Comparison of ENCODE assay signal across 13 cellular contexts in genomic region chr2:230722207-230722606, GRCh38. TPM values are rescaled to one million over a fixed set of nuclear protein-coding genes. Genes with fewer than 3 reads are reported as not detected.
DNase-seq lines count a peak whose midpoint lies in the region; ATAC-seq and TF ChIP-seq lines count a peak whose summit lies in the region.
"Had no signal": no experiment of that assay in that cellular context is flagged by ENCODE, and none has a peak within 500 bp of the region (broad histone marks: within the 10 kb centered on the region; RNA-seq: fewer than 3 reads in every experiment).

No MANE protein-coding gene starts in this region.

- H3F3A ChIP-seq in OCI-LY1 (ENCODE audit: insufficient read depth, low read length) (no peaks in the 10 kb centered on the region), smooth muscle cell (ENCODE audit: low read depth) (no peaks in the 10 kb centered on the region), SK-N-SH (replicated peaks; ENCODE audit: insufficient read depth) (peaks cover 3% of the 10 kb centered on the region)

- H4K20me1 ChIP-seq in OCI-LY1 (ENCODE audit: insufficient read depth, low read length) (no peaks in the 10 kb centered on the region), smooth muscle cell (ENCODE audit: low read depth) (peaks cover 94% of the 10 kb centered on the region), SK-N-SH (ENCODE audit: insufficient read depth) (peaks cover 60% of the 10 kb centered on the region)

- H3K4me1 Mint-ChIP-seq in activated T-cell treated with anti-CD3 and anti-CD28 coated beads, Interleukin-2, amount 50 U/mL, for 4 hours (ENCODE audit: low read depth): peaks cover 80% of the 10 kb centered on the region
- peaks cover 67% of the 10 kb centered on the region for H3K4me1 Mint-ChIP-seq in central memory CD8-positive, alpha-beta T cell

- H3K9me2 ChIP-seq in OCI-LY1 (ENCODE audit: low read depth, low read length) (no peaks in the 10 kb centered on the region), SK-N-SH (no peaks in the 10 kb centered on the region)

- H3K9me3 Mint-ChIP-seq in activated T-cell treated with anti-CD3 and anti-CD28 coated beads, Interleukin-2, amount 50 U/mL, for 4 hours: no peaks in the 10 kb centered on the region
- no peaks in the 10 kb centered on the region for H3K9me3 Mint-ChIP-seq in central memory CD8-positive, alpha-beta T cell

- POLR2A ChIA-PET in SK-N-SH (lab: Yijun Ruan, JAX): interaction anchor here (0.6 kb wide), 1 partner anchor 562 kb away, joined by 5 read pairs; no protein-coding TSS in a partner anchor

- H3K9me3 ChIP-seq in OCI-LY1 (ENCODE audit: low read length) (no peaks in the 10 kb centered on the region), smooth muscle cell (replicated peaks; ENCODE audit: low read depth) (no peaks in the 10 kb centered on the region), SK-N-SH (no peaks in the 10 kb centered on the region)
- H3K9me3 ChIP-seq: HAP-1, ovary had no signal

- H3K27ac ChIP-seq in OCI-LY1 (ENCODE audit: low read depth, low read length, poor library complexity, severe bottlenecking) (peak overlapping the region; percentile 23), smooth muscle cell (ENCODE audit: low read depth) (peak overlapping the region; percentile 53), SK-N-SH (ENCODE audit: low read depth in 2 of 2, low read length in 1 of 2) (no peak overlapping the region)
- H3K27ac ChIP-seq: ovary had no signal

- no peak overlapping the region for H3K9ac ChIP-seq in OCI-LY1 (ENCODE audit: low read length)
- no peak overlapping the region for H3K9ac ChIP-seq in smooth muscle cell (ENCODE audit: low read depth)
- no peak overlapping the region for H3K9ac ChIP-seq in SK-N-SH

- TF ChIP-seq RAD21 in SK-N-SH (IDR thresholded peaks at IDR 0.05; ENCODE audit: low read length): no peak

- 0 out of 2 replicates have a peak overlapping the region, but pooled peaks have one; percentile 5 for H3K4me2 ChIP-seq in OCI-LY1 (ENCODE audit: low read length)
- no peak overlapping the region for H3K4me2 ChIP-seq in smooth muscle cell
- no peak overlapping the region for H3K4me2 ChIP-seq in SK-N-SH

- H3K4me1 ChIP-seq in OCI-LY1 (ENCODE audit: insufficient read depth, low read length, severe bottlenecking): peaks cover 55% of the 10 kb centered on the region
- no peaks in the 10 kb centered on the region for H3K4me1 ChIP-seq in smooth muscle cell (ENCODE audit: low read depth)
- H3K4me1 ChIP-seq in SK-N-SH (ENCODE audit: control insufficient read depth in 1 of 2, insufficient read depth in 2 of 2, low read depth in 1 of 2, low read length in 1 of 2): no peaks in the 10 kb centered on the region

- H2AFZ ChIP-seq in OCI-LY1 (ENCODE audit: low read length) (no peak overlapping the region), smooth muscle cell (ENCODE audit: low read depth) (no peak overlapping the region), SK-N-SH (ENCODE audit: low read depth) (no peak overlapping the region)

- 95% methylated on average over 2 of the region's 2 CpGs for WGBS in smooth muscle cell (ENCODE audit: low lambda C conversion rate)
- 90% methylated on average over 2 of the region's 2 CpGs for WGBS in SK-N-SH (ENCODE audit: low lambda C conversion rate)

- H3K4me3 Mint-ChIP-seq in activated T-cell treated with anti-CD3 and anti-CD28 coated beads, Interleukin-2, amount 50 U/mL, for 4 hours: peak overlapping the region; percentile 45
- no peak overlapping the region for H3K4me3 Mint-ChIP-seq in central memory CD8-positive, alpha-beta T cell

- no peak for TF ChIP-seq EP300 in SK-N-SH (IDR thresholded peaks at IDR 0.05; ENCODE audit: borderline replicate concordance in 1 of 2, low read depth in 1 of 2, low read length in 1 of 2)

- TF ChIP-seq CTCF in OCI-LY1 (IDR thresholded peaks at IDR 0.05; ENCODE audit: low read length) (no peak), smooth muscle cell (IDR thresholded peaks at IDR 0.05; ENCODE audit: borderline replicate concordance, insufficient read depth, poor library complexity, severe bottlenecking) (no peak), SK-N-SH (IDR thresholded peaks at IDR 0.05) (no peak)

- no peaks in the 10 kb centered on the region for H3K27me3 Mint-ChIP-seq in activated T-cell treated with anti-CD3 and anti-CD28 coated beads, Interleukin-2, amount 50 U/mL, for 4 hours (ENCODE audit: low read depth)
- no peaks in the 10 kb centered on the region for H3K27me3 Mint-ChIP-seq in central memory CD8-positive, alpha-beta T cell

- DNase-seq in activated T-cell treated with anti-CD3 and anti-CD28 coated beads, Interleukin-2, amount 50 U/mL, for 4 hours: no peak
- no peak for DNase-seq in activated T-cell treated with anti-CD3 and anti-CD28 coated beads, Interleukin-2, amount 50 U/mL, for 1 hour
- no peak for DNase-seq in central memory CD8-positive, alpha-beta T cell (ENCODE audit: low spot score in 2 of 2)
- DNase-seq in smooth muscle cell (lab: John Stamatoyannopoulos, UW; ENCODE audit: unreplicated experiment) (no peak), COR-L47 (lab: John Stamatoyannopoulos, UW) (no peak), SK-N-SH (no peak)
- DNase-seq: activated CD4-positive, CD25-positive, alpha-beta regulatory T cell; NCI-H1436; NCI-H345; ovary had no signal

- H3K36me3 Mint-ChIP-seq in activated T-cell treated with anti-CD3 and anti-CD28 coated beads, Interleukin-2, amount 50 U/mL, for 4 hours (ENCODE audit: insufficient read depth): peaks cover 24% of the 10 kb centered on the region
- peaks cover 20% of the 10 kb centered on the region for H3K36me3 Mint-ChIP-seq in central memory CD8-positive, alpha-beta T cell (ENCODE audit: insufficient read depth)

- H3K27me3 ChIP-seq in OCI-LY1 (ENCODE audit: insufficient read depth, low read length) (no peaks in the 10 kb centered on the region), smooth muscle cell (ENCODE audit: low read depth) (no peaks in the 10 kb centered on the region), SK-N-SH (ENCODE audit: insufficient read depth) (no peaks in the 10 kb centered on the region)
- H3K27me3 ChIP-seq: ovary had no signal

- peak overlapping the region; percentile 19 for H3K27ac Mint-ChIP-seq in central memory CD8-positive, alpha-beta T cell (ENCODE audit: low read depth)

- no peak for ATAC-seq in activated T-cell treated with anti-CD3 and anti-CD28 coated beads, Interleukin-2, amount 50 U/mL, for 4 hours
- no peak for ATAC-seq in central memory CD8-positive, alpha-beta T cell (replicated peaks; ENCODE audit: extremely low read depth, poor library complexity, severe bottlenecking)
- no peak for ATAC-seq in GM18861 (IDR thresholded peaks at IDR 0.05; ENCODE audit: unreplicated experiment)

- CTCF ChIA-PET in SK-N-SH (lab: Yijun Ruan, JAX): no interaction called here

- peaks cover 80% of the 10 kb centered on the region for H3K79me2 ChIP-seq in OCI-LY1 (ENCODE audit: insufficient read depth, low read length)
- H3K79me2 ChIP-seq in smooth muscle cell (ENCODE audit: low read depth): peaks cover 88% of the 10 kb centered on the region
- peaks cover 92% of the 10 kb centered on the region for H3K79me2 ChIP-seq in SK-N-SH (ENCODE audit: insufficient read depth)

- no peak overlapping the region for H3K4me3 ChIP-seq in OCI-LY1 (ENCODE audit: low read depth, low read length, poor library complexity, severe bottlenecking)
- H3K4me3 ChIP-seq in smooth muscle cell: no peak overlapping the region
- no peak overlapping the region for H3K4me3 ChIP-seq in SK-N-SH (ENCODE audit: low read depth in 2 of 2, low read length in 1 of 2)
- H3K4me3 ChIP-seq: HAP-1, ovary had no signal

- H3K36me3 ChIP-seq in OCI-LY1 (ENCODE audit: insufficient read depth, low read length) (peaks cover 41% of the 10 kb centered on the region), smooth muscle cell (ENCODE audit: low read depth) (no peaks in the 10 kb centered on the region), SK-N-SH (replicated peaks in 1 of 2; ENCODE audit: control insufficient read depth in 1 of 2, insufficient read depth in 2 of 2, low read length in 1 of 2) (peaks cover 3 to 31% of the 10 kb centered on the region in 2 experiments)
- H3K36me3 ChIP-seq: ovary had no signal

TF ChIP-seq in SK-N-SH, 30 proteins besides CTCF, POLR2A, EP300 and RAD21 (continues in another document):
- TF ChIP-seq TEAD4 (IDR thresholded peaks at IDR 0.05; ENCODE audit: borderline replicate concordance, insufficient read depth) (no peak), GABPA (IDR thresholded peaks at IDR 0.05; ENCODE audit: low read depth) (no peak), MXI1 (IDR thresholded peaks at IDR 0.05; ENCODE audit: low read depth, low read length) (no peak), GATA2 (CRISPR knock-in tag; IDR thresholded peaks at IDR 0.05) (no peak), MAX (IDR thresholded peaks at IDR 0.05; ENCODE audit: low read depth) (no peak), USF2 (IDR thresholded peaks at IDR 0.05; ENCODE audit: borderline replicate concordance, low read depth, low read length) (no peak), USF1 (IDR thresholded peaks at IDR 0.05; ENCODE audit: borderline replicate concordance, low read depth) (no peak)

RNA-seq across cellular contexts. Expression of gene CAB39, which starts 9.6 kb away (rescaled TPM):
- 100 to 1,000 TPM; 125 to 133 (median 128) TPM for total RNA-seq in activated T-cell treated with anti-CD3 and anti-CD28 coated beads, Interleukin-2, amount 50 U/mL, for 4 hours
- 62.4 and 62.7 TPM in 2 replicates for total RNA-seq in smooth muscle cell
- polyA plus RNA-seq in smooth muscle cell: 21.7 and 25.5 TPM in 2 replicates
- 15.7 and 18.7 TPM in 2 replicates for polyA plus RNA-seq in SK-N-SH (2012; rRNA removed)
- polyA plus RNA-seq in SK-N-SH (2012; cell fraction: cytosol; rRNA removed): 24.9 and 27.9 TPM in 2 replicates
- 15.2 and 23.1 TPM in 2 replicates for polyA plus RNA-seq in SK-N-SH (2012; cell fraction: nucleus; rRNA removed)

Comparison
In these comparisons a context has a peak if more than half of its experiments do, and no peak if none do; other contexts are left out.
1. H3K27ac ChIP-seq: peak in OCI-LY1 (single experiment) and smooth muscle cell (single experiment); none in SK-N-SH (0 of 2).